1 cellular context compared by ENCODE assay signal in genomic region chr17:56960596-56961538, GRCh38.
TF ChIP-seq lines count a peak whose summit lies in the region.

COIL (minus strand) TSS chr17:56961050; CDS start chr17:56961019, 31 bp downstream.

TF ChIP-seq in HepG2, 621 proteins besides CTCF, POLR2A, EP300 and RAD21 (continued from another document and continues in another):
- TF ChIP-seq CSRNP2 (CRISPR knock-in tag; conservative IDR thresholded peaks at IDR 0.05; ENCODE audit: low read depth) (no peak), PHF20 (CRISPR knock-in tag; IDR thresholded peaks at IDR 0.05) (peak; percentile 92), MEIS2 (CRISPR knock-in tag; IDR thresholded peaks at IDR 0.05) (peak; percentile 66; the same call in 1 of the 2 replicates), SNAI1 (CRISPR knock-in tag; IDR thresholded peaks at IDR 0.05; ENCODE audit: borderline replicate concordance) (no peak), POLR2G (IDR thresholded peaks at IDR 0.05; ENCODE audit: low read depth, low read length) (peak; percentile 93), ZNF333 (CRISPR knock-in tag; IDR thresholded peaks at IDR 0.05; ENCODE audit: borderline replicate concordance) (no peak), NFKBIZ (CRISPR knock-in tag; IDR thresholded peaks at IDR 0.05) (no peak), ZNF556 (CRISPR knock-in tag; IDR thresholded peaks at IDR 0.05; ENCODE audit: borderline replicate concordance) (peak; percentile 98), IRF2 (CRISPR knock-in tag; IDR thresholded peaks at IDR 0.05) (peak; percentile 84), FOXA3 (CRISPR knock-in tag; IDR thresholded peaks at IDR 0.05) (peak; percentile 68), ZBTB1 (CRISPR knock-in tag; IDR thresholded peaks at IDR 0.05; ENCODE audit: borderline replicate concordance) (no peak), ZFX (CRISPR knock-in tag; IDR thresholded peaks at IDR 0.05; ENCODE audit: low read depth) (peak; percentile 97), NPAS2 (CRISPR knock-in tag; IDR thresholded peaks at IDR 0.05; ENCODE audit: borderline replicate concordance) (no peak), RBFOX2 (IDR thresholded peaks at IDR 0.05; ENCODE audit: low read depth, low read length) (peak; percentile 87), LRRFIP1 (CRISPR knock-in tag; conservative IDR thresholded peaks at IDR 0.05) (no peak), ASH2L (IDR thresholded peaks at IDR 0.05; ENCODE audit: insufficient read length, low read depth, low read length) (peak; percentile 98), SNAPC4 (CRISPR knock-in tag; IDR thresholded peaks at IDR 0.05) (peak; percentile 73), RXRB (CRISPR knock-in tag; IDR thresholded peaks at IDR 0.05; ENCODE audit: borderline replicate concordance) (peak; percentile 78; the same call in 1 of the 2 replicates), MTA3 (CRISPR knock-in tag; IDR thresholded peaks at IDR 0.05) (no peak), E2F2 (CRISPR knock-in tag; IDR thresholded peaks at IDR 0.05; ENCODE audit: borderline replicate concordance) (peak; percentile 50; the same call in 1 of the 2 replicates), KLF13 (CRISPR knock-in tag; IDR thresholded peaks at IDR 0.05) (0 out of 2 replicates have a peak, but pooled peaks have one; percentile 53), EEA1 (CRISPR knock-in tag; IDR thresholded peaks at IDR 0.05; ENCODE audit: borderline replicate concordance) (no peak), AGO1 (IDR thresholded peaks at IDR 0.05; ENCODE audit: low read depth, low read length, poor library complexity, severe bottlenecking) (no peak), ZMYM4 (CRISPR knock-in tag; IDR thresholded peaks at IDR 0.05) (peak; percentile 98), ZNF318 (CRISPR knock-in tag; IDR thresholded peaks at IDR 0.05) (peak; percentile 55; the same call in 1 of the 2 replicates), DNMT1 (CRISPR knock-in tag; IDR thresholded peaks at IDR 0.05) (no peak), TGIF2 (CRISPR knock-in tag; IDR thresholded peaks at IDR 0.05) (no peak), ZFP36L1 (CRISPR knock-in tag; IDR thresholded peaks at IDR 0.05) (peak; percentile 83), THAP9 (CRISPR knock-in tag; IDR thresholded peaks at IDR 0.05; ENCODE audit: borderline replicate concordance) (peak; percentile 79; the same call in 1 of the 2 replicates), ZNF713 (CRISPR knock-in tag; IDR thresholded peaks at IDR 0.05) (no peak), HNRNPH1 (optimal IDR thresholded peaks at IDR 0.05; ENCODE audit: low read depth, low read length) (no peak), TARDBP (CRISPR knock-in tag; IDR thresholded peaks at IDR 0.05) (peak; percentile 84), DRAP1 (CRISPR knock-in tag; IDR thresholded peaks at IDR 0.05) (peak; percentile 69), NFKB2 (CRISPR knock-in tag; IDR thresholded peaks at IDR 0.05; ENCODE audit: borderline replicate concordance) (peak; percentile 85; the same call in 1 of the 2 replicates), KDM1A (CRISPR knock-in tag; IDR thresholded peaks at IDR 0.05) (no peak; the same call in 1 of the 2 replicates), NR2F2 (IDR thresholded peaks at IDR 0.05; ENCODE audit: borderline replicate concordance, low read depth) (no peak)
